In the genomic region with DNA sequence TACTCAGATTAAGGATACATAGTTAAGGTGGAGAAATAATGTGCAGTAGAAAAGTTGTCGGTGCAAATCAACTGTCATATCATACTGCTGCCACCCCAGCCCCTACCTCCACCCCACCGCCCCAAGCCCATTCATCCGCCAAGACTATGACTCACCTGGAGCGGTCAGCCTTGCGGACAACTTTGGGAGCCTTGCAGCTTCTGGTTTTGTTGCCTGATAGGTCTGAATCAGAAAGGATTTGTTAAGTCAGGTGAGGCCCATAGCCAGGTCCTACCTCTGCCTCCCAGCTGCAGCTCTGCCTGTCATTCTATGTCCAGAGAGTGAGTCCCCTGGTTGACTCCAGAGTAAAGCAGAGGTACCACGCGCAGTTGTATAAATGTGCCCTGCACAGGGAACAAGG, we compare ENCODE assay signal across 17 cellular contexts. TPM values are rescaled to one million over a fixed set of nuclear protein-coding genes. Genes with fewer than 3 reads are reported as not detected.
DNase-seq lines count a peak whose midpoint lies in the region; ATAC-seq and TF ChIP-seq lines count a peak whose summit lies in the region.
"Had no signal": no experiment of that assay in that cellular context is flagged by ENCODE, and none has a peak within 500 bp of the region (broad histone marks: within the 10 kb centered on the region; RNA-seq: fewer than 3 reads in every experiment).

No MANE protein-coding gene starts in this region.

- no peaks in the 10 kb centered on the region for H3K79me2 ChIP-seq in PC-3 (ENCODE audit: low read length)

- DNase-seq in PC-3 (peak; percentile 69), kidney tubule cell (ENCODE audit: low spot score) (peak; percentile 17), foreskin keratinocyte (no peak)
- DNase-seq: BE2C; CD4-positive, alpha-beta memory T cell; DMS153; DMS79 treated with DMSO at 0.1 percent for 48 hours; GDM1; HCEC 1CT; HFFc6 had no signal

- ATAC-seq in PC-3 (peak; percentile 39; the same call in 1 of the 2 replicates), GM21737 (IDR thresholded peaks at IDR 0.05; ENCODE audit: unreplicated experiment) (no peak), GM21360 (IDR thresholded peaks at IDR 0.05; ENCODE audit: unreplicated experiment) (no peak), foreskin keratinocyte (no peak)
- ATAC-seq: A549 had no signal

- no peaks in the 10 kb centered on the region for H3K9me3 ChIP-seq in PC-3 (ENCODE audit: low read length)
- H3K9me3 ChIP-seq: A549, BE2C had no signal

- H4K20me1 ChIP-seq in PC-3 (ENCODE audit: low read length): no peaks in the 10 kb centered on the region

- TF ChIP-seq CTCF in PC-3 (conservative IDR thresholded peaks at IDR 0.05; ENCODE audit: low read depth, low read length) (no peak), foreskin keratinocyte (conservative IDR thresholded peaks at IDR 0.05) (no peak)

- 0 out of 2 replicates have a peak overlapping the region, but pooled peaks have one; percentile 2 for H3K4me2 ChIP-seq in PC-3 (ENCODE audit: low read length)
- H3K4me2 ChIP-seq: A549 had no signal

- no TSS peak for BruUV-seq in PC-3 (replicated peaks; lab: Mats Ljungman, UMichigan)

- intact Hi-C loops in PC-3 (cut with micrococcal nuclease): no loop called here

- H3K9ac ChIP-seq in PC-3 (ENCODE audit: low read length): no peak overlapping the region

- no peaks in the 10 kb centered on the region for H3K36me3 ChIP-seq in PC-3 (ENCODE audit: low read depth, low read length)
- H3K36me3 ChIP-seq: BE2C had no signal

- POLR2A ChIA-PET in PC-3 (lab: Charles Lee; ENCODE audit: unreplicated experiment): no interaction called here

- no peaks in the 10 kb centered on the region for H3F3A ChIP-seq in PC-3 (ENCODE audit: low read length, unreplicated experiment)

- H3K4me3 ChIP-seq in PC-3 (ENCODE audit: low read length): no peak overlapping the region
- H3K4me3 ChIP-seq: A549 had no signal

- H3K27ac ChIP-seq in PC-3 (ENCODE audit: low read length) (no peak overlapping the region), cingulate gyrus (ENCODE audit: low read depth, low read length) (peak overlapping the region; percentile 62), foreskin keratinocyte (no peak overlapping the region)
- H3K27ac ChIP-seq: A549, C4-2B had no signal

- H2AFZ ChIP-seq in PC-3 (ENCODE audit: low read length): no peak overlapping the region

- no peaks in the 10 kb centered on the region for H3K9me2 ChIP-seq in PC-3 (replicated peaks; ENCODE audit: low read length)

- CTCF ChIA-PET in PC-3 (lab: Charles Lee): interaction anchor here (0.7 to 0.8 kb wide), 2 partner anchors 228 to 456 kb away, joined by 4 read pairs; no protein-coding TSS in a partner anchor

- H3K27me3 ChIP-seq in PC-3 (ENCODE audit: low read length) (no peaks in the 10 kb centered on the region), foreskin keratinocyte (peaks cover 43% of the 10 kb centered on the region)

- H3K4me1 ChIP-seq in PC-3 (ENCODE audit: insufficient read depth, low read length) (peaks cover 9% of the 10 kb centered on the region), foreskin keratinocyte (no peaks in the 10 kb centered on the region)
- H3K4me1 ChIP-seq: A549, BE2C had no signal

RNA-seq across cellular contexts. Expression of a gene that starts 12.6 kb away (rescaled TPM):
- total RNA-seq in PC-3 (2014; rRNA removed) (1.4 TPM in 1 of 2 replicates, not detected in the other), foreskin keratinocyte (0.11 and 0.24 TPM in 2 replicates)
- 0.13 and 0.25 TPM in 2 replicates for polyA plus RNA-seq in foreskin keratinocyte
- total RNA-seq: H4 had no signal

RNA-seq across cellular contexts. Expression of a gene that starts 17.0 kb away (rescaled TPM):
- not detected in 2 replicates for total RNA-seq in PC-3 (2014; rRNA removed)
- total RNA-seq in foreskin keratinocyte: not detected in 2 replicates
- not detected in 2 replicates for polyA plus RNA-seq in foreskin keratinocyte
- total RNA-seq: H4, HFFc6 had no signal
- polyA plus RNA-seq: A549, AG04450 had no signal

RNA-seq across cellular contexts. Expression of a gene that starts 17.0 kb away (rescaled TPM):
- not detected in 2 replicates for total RNA-seq in PC-3 (2014; rRNA removed)
- total RNA-seq in foreskin keratinocyte: not detected in 2 replicates
- polyA plus RNA-seq in foreskin keratinocyte: not detected in 2 replicates
- total RNA-seq: CD4-positive, alpha-beta memory T cell; H4; HFFc6 had no signal
- polyA plus RNA-seq: A549; AG04450; CD4-positive, alpha-beta memory T cell had no signal

RNA-seq across cellular contexts. Expression of a gene that starts 37.2 kb away (rescaled TPM):
- total RNA-seq in PC-3 (2014; rRNA removed): 448 and 612 TPM in 2 replicates
- total RNA-seq in foreskin keratinocyte: 386 and 391 TPM in 2 replicates
- 322 and 382 TPM in 2 replicates for polyA plus RNA-seq in foreskin keratinocyte

RNA-seq across cellular contexts. Expression of a gene that starts 37.4 kb away (rescaled TPM):
- total RNA-seq in PC-3 (2014; rRNA removed): 62.1 and 67.9 TPM in 2 replicates
- total RNA-seq in foreskin keratinocyte: 66.6 and 74.0 TPM in 2 replicates
- polyA plus RNA-seq in foreskin keratinocyte: 63.6 and 80.5 TPM in 2 replicates

Comparison
In these comparisons a context has a peak if more than half of its experiments do, and no peak if none do; other contexts are left out.
1. DNase-seq: peak in PC-3 (single experiment) and kidney tubule cell (single experiment); none in foreskin keratinocyte (0 of 2).